Comparison of ENCODE assay signal across 20 cellular contexts in the genomic region with DNA sequence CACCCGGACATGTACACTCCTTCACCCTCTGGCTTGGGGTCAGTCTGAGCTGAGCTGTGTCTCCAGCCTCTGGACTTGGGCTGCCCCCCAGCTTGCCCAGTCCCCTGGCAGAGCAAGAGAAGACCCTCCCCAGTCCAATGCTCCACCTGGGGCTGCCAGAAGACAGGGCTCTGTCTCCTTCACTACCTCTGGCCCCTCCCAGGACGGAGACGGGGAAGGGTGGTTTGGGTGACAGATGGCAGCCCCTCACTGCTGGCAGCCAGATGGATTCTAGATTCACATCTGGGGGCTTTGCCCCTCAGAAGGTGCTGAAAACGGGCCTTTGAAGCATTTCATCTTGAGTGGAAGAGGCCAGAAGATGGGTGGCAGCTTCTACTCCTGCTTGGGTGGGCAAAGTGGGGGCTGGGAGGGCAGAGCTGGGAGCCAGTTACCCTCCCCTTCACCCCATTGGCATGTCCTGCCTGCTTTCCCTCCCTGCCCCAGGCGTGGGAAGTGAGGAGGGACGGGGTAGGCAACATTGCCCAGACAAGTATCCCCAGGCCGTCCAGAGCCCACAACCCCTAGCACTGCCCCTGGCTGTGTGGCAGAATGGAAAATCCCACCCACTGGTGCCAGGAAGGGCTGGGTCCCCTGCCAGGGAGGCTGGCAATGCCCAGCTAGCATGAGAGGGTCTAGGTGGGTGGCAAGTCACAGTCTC. TPM values are rescaled to one million over a fixed set of nuclear protein-coding genes. Genes with fewer than 3 reads are reported as not detected.
DNase-seq lines count a peak whose midpoint lies in the region; ATAC-seq and TF ChIP-seq lines count a peak whose summit lies in the region.
"Had no signal": no experiment of that assay in that cellular context is flagged by ENCODE, and none has a peak within 500 bp of the region (broad histone marks: within the 10 kb centered on the region; RNA-seq: fewer than 3 reads in every experiment).

No MANE protein-coding gene starts in this region.

- ATAC-seq in HG02588 (IDR thresholded peaks at IDR 0.05; ENCODE audit: unreplicated experiment) (no peak), HG02870 (IDR thresholded peaks at IDR 0.05; ENCODE audit: unreplicated experiment) (no peak)
- ATAC-seq: activated CD8-positive, alpha-beta memory T cell treated with anti-CD3 and anti-CD28 coated beads, Interleukin-2, amount 10 ng/mL, durations not matched to agents 7 days and 5 days; K562; natural killer cell; psoas muscle had no signal

- DNase-seq in breast epithelium (ENCODE audit: low spot score in 2 of 2) (no peak), MCF 10A (ENCODE audit: unreplicated experiment) (no peak), RWPE1 (ENCODE audit: low spot score) (no peak), vagina (ENCODE audit: extremely low spot score in 2 of 2) (no peak), GM23248 (no peak)
- DNase-seq: activated CD8-positive, alpha-beta memory T cell treated with anti-CD3 and anti-CD28 coated beads, Interleukin-2, amount 10 ng/mL, durations not matched to agents 7 days and 5 days; activated effector memory CD4-positive, alpha-beta T cell treated with anti-CD3 and anti-CD28 coated beads, Interleukin-2, amount 50 U/mL, for 16 hours; dorsolateral prefrontal cortex; erythroblast; natural killer cell; NCI-H510A treated with DMSO at 0.1 percent for 48 hours; psoas muscle; spleen; T1000 had no signal

- peaks cover 13% of the 10 kb centered on the region for H3K4me1 Mint-ChIP-seq in MCF 10A (ENCODE audit: insufficient read depth, unreplicated experiment)
- H3K4me1 Mint-ChIP-seq: activated CD8-positive, alpha-beta memory T cell treated with anti-CD3 and anti-CD28 coated beads, Interleukin-2, amount 10 ng/mL, durations not matched to agents 7 days and 5 days; natural killer cell had no signal

- no peaks in the 10 kb centered on the region for H3K36me3 ChIP-seq in breast epithelium
- no peaks in the 10 kb centered on the region for H3K36me3 ChIP-seq in iPS-20b (ENCODE audit: insufficient read depth, low read depth, low read length)
- H3K36me3 ChIP-seq in vagina: no peaks in the 10 kb centered on the region
- no peaks in the 10 kb centered on the region for H3K36me3 ChIP-seq in GM23248 (ENCODE audit: low read depth)
- H3K36me3 ChIP-seq: cardiac muscle cell, spleen had no signal

- TF ChIP-seq CTCF in breast epithelium (IDR thresholded peaks at IDR 0.05) (no peak), MCF 10A (IDR thresholded peaks at IDR 0.05; ENCODE audit: unreplicated experiment) (no peak), RWPE1 (conservative IDR thresholded peaks at IDR 0.05; ENCODE audit: low read depth) (no peak), vagina (IDR thresholded peaks at IDR 0.05) (no peak)

- no peaks in the 10 kb centered on the region for H3K9me3 Mint-ChIP-seq in MCF 10A (ENCODE audit: unreplicated experiment)
- H3K9me3 Mint-ChIP-seq: natural killer cell had no signal

- no peaks in the 10 kb centered on the region for H3K36me3 Mint-ChIP-seq in MCF 10A (ENCODE audit: insufficient read depth, unreplicated experiment)
- H3K36me3 Mint-ChIP-seq: activated CD8-positive, alpha-beta memory T cell treated with anti-CD3 and anti-CD28 coated beads, Interleukin-2, amount 10 ng/mL, durations not matched to agents 7 days and 5 days; natural killer cell had no signal

- no peak overlapping the region for H3K27ac Mint-ChIP-seq in MCF 10A (ENCODE audit: low read depth, unreplicated experiment)
- H3K27ac Mint-ChIP-seq: activated CD8-positive, alpha-beta memory T cell treated with anti-CD3 and anti-CD28 coated beads, Interleukin-2, amount 10 ng/mL, durations not matched to agents 7 days and 5 days; natural killer cell had no signal

- H3K27me3 ChIP-seq in breast epithelium: no peaks in the 10 kb centered on the region
- H3K27me3 ChIP-seq in iPS-20b (ENCODE audit: insufficient read depth, low read length): no peaks in the 10 kb centered on the region
- H3K27me3 ChIP-seq in vagina: no peaks in the 10 kb centered on the region
- H3K27me3 ChIP-seq in GM23248 (replicated peaks; ENCODE audit: insufficient read depth): peaks cover 5% of the 10 kb centered on the region
- H3K27me3 ChIP-seq: cardiac muscle cell had no signal

- BruUV-seq in MCF 10A (replicated peaks; lab: Mats Ljungman, UMichigan): no TSS peak

- peak overlapping the region; percentile 80 to 92 for H3K27ac ChIP-seq in breast epithelium
- H3K27ac ChIP-seq in RWPE1: peak overlapping the region; percentile 94
- H3K27ac ChIP-seq in iPS-20b (ENCODE audit: low read length): no peak overlapping the region
- peak overlapping the region; percentile 27 for H3K27ac ChIP-seq in vagina
- no peak overlapping the region for H3K27ac ChIP-seq in GM23248
- H3K27ac ChIP-seq: C4-2B, cardiac muscle cell, dorsolateral prefrontal cortex, psoas muscle had no signal

- H4K20me1 ChIP-seq in GM23248 (ENCODE audit: insufficient read depth): no peaks in the 10 kb centered on the region

- peaks cover 12 to 16% of the 10 kb centered on the region in 2 donors for H3K4me1 ChIP-seq in breast epithelium
- peaks cover 17% of the 10 kb centered on the region for H3K4me1 ChIP-seq in iPS-20b (ENCODE audit: insufficient read depth, low read length)
- H3K4me1 ChIP-seq in vagina: peaks cover 17% of the 10 kb centered on the region
- H3K4me1 ChIP-seq in GM23248 (ENCODE audit: insufficient read depth): no peaks in the 10 kb centered on the region
- H3K4me1 ChIP-seq: psoas muscle had no signal

- no peaks in the 10 kb centered on the region for H3K79me2 ChIP-seq in GM23248 (ENCODE audit: insufficient read depth)

- peaks cover 16% of the 10 kb centered on the region for H3K27me3 Mint-ChIP-seq in MCF 10A (ENCODE audit: insufficient read depth, unreplicated experiment)

- no peak overlapping the region for H3K4me3 Mint-ChIP-seq in MCF 10A (ENCODE audit: unreplicated experiment)
- H3K4me3 Mint-ChIP-seq: activated CD8-positive, alpha-beta memory T cell treated with anti-CD3 and anti-CD28 coated beads, Interleukin-2, amount 10 ng/mL, durations not matched to agents 7 days and 5 days; natural killer cell had no signal

- no peaks in the 10 kb centered on the region for H3F3A ChIP-seq in GM23248 (ENCODE audit: insufficient read depth)

- H3K9me3 ChIP-seq in breast epithelium (no peaks in the 10 kb centered on the region), iPS-20b (ENCODE audit: insufficient read depth, low read depth, low read length) (no peaks in the 10 kb centered on the region), vagina (no peaks in the 10 kb centered on the region), GM23248 (ENCODE audit: low read depth) (no peaks in the 10 kb centered on the region)
- H3K9me3 ChIP-seq: psoas muscle, spleen had no signal

- POLR2A ChIA-PET in MCF 10A (lab: Yijun Ruan, JAX): interaction anchor here (1.1 to 2.2 kb wide), 2 partner anchors 14 kb away, joined by 3 to 13 read pairs; partner anchors contain the start of gene NGFR
- POLR2A ChIA-PET in RWPE1 (lab: Yijun Ruan, JAX; ENCODE audit: low non-redundant PET): no interaction called here

- 66% methylated on average over 7 of the region's 7 CpGs for WGBS in GM23248 (ENCODE audit: low coverage in 1 of 2, low lambda C conversion rate in 2 of 2, missing lambda C conversion rate in 2 of 2), 2 experiments

- no peak overlapping the region for H3K4me2 ChIP-seq in GM23248 (ENCODE audit: unreplicated experiment)

- CTCF ChIA-PET in MCF 10A (lab: Yijun Ruan, JAX) (interaction anchor here (0.6 to 5.1 kb wide), 7 partner anchors 11 to 652 kb away, joined by 3 to 34 read pairs (median 3); no protein-coding TSS in a partner anchor), RWPE1 (lab: Yijun Ruan, JAX) (interaction anchor here (0.6 to 2.4 kb wide), 4 partner anchors 12 to 48 kb away, joined by 3 to 9 read pairs (median 6); no protein-coding TSS in a partner anchor)

- H2AFZ ChIP-seq in GM23248: no peak overlapping the region

- H3K4me3 ChIP-seq in breast epithelium (peak overlapping the region in 1 of 3 donors; percentile 48), iPS-20b (ENCODE audit: low read length) (peak overlapping the region; percentile 41; the same call in 1 of the 2 replicates), vagina (no peak overlapping the region), GM23248 (no peak overlapping the region)
- H3K4me3 ChIP-seq: cardiac muscle cell, dorsolateral prefrontal cortex, K562, psoas muscle, spleen had no signal

- in situ Hi-C loops in GM23248 (cut with MboI): no loop called here

- no peaks in the 10 kb centered on the region for H3K9me2 ChIP-seq in GM23248 (ENCODE audit: insufficient read depth)

- H3K9ac ChIP-seq in iPS-20b (ENCODE audit: low read depth, low read length) (no peak overlapping the region; the same call in 1 of the 2 replicates), GM23248 (no peak overlapping the region)

- intact Hi-C loops in breast epithelium (cut with DNase I; ENCODE audit: low total_unique reads) (no loop called here), MCF 10A (cut with micrococcal nuclease) (no loop called here), vagina (cut with DNase I) (no loop called here)

- TF ChIP-seq POLR2A in breast epithelium (IDR thresholded peaks at IDR 0.05): no peak
- no peak for TF ChIP-seq POLR2A in vagina (IDR thresholded peaks at IDR 0.05)

RNA-seq across cellular contexts. Expression of gene NGFR, which starts 13.9 kb away (rescaled TPM):
- 10 to 100 TPM in 2 of 3 donors, 1 to 10 TPM in 1; 3.4 to 27.8 (median 17.7) TPM for total RNA-seq in breast epithelium
- total RNA-seq in MCF 10A (2022): 0.22 and 0.26 TPM in 2 replicates
- 41.7 TPM for total RNA-seq in vagina
- total RNA-seq in GM23248 (2014; rRNA removed; shearing (Covaris generic)): 0.25 and 0.43 TPM in 2 replicates
- 0.60 and 0.81 TPM in 2 replicates for polyA plus RNA-seq in GM23248 (2016; fragmentation: Nextera tagmentation; extraction: Ambion mirVana)

Comparison
In these comparisons a context has a peak if more than half of its experiments do, and no peak if none do; other contexts are left out.
1. H3K27ac ChIP-seq: peak in breast epithelium (2 of 2), RWPE1 (single experiment) and vagina (single experiment); none in iPS-20b (single experiment) and GM23248 (single experiment).